Comparison of ENCODE assay signal across 9 cellular contexts in the genomic region with DNA sequence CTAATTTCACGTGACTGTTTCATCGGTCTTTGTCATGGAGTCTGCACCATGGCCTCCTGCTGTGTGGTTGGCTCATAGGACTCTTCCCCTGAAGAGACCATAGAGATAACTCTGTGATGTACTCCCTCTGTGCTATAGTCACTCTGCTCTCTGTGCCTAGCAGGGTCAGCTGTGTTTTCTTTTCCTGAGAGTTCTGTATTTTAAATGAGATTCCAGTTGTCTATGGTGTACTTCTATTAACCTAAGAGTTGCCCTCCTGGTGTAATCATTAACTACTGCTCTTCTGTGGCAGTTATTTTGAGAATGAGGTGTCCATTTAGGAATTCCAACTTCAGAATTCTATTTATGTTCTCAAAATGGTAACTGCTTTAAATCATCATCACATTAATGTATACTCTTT.
"Had no signal": no experiment of that assay in that cellular context is flagged by ENCODE, and none has a peak within 500 bp of the region (broad histone marks: within the 10 kb centered on the region; RNA-seq: fewer than 3 reads in every experiment).

No MANE protein-coding gene starts in this region.

- H3K4me3 Mint-ChIP-seq: activated CD4-positive, alpha-beta memory T cell treated with anti-CD3 and anti-CD28 coated beads for 36 hours; activated T-cell treated with anti-CD3 and anti-CD28 coated beads, Interleukin-2, amount 50 U/mL, for 4 hours; nephron progenitor cell had no signal

- DNase-seq: activated CD4-positive, alpha-beta memory T cell treated with anti-CD3 and anti-CD28 coated beads for 36 hours; activated CD4-positive, alpha-beta T cell treated with anti-CD3 and anti-CD28 coated beads for 1 hour; activated T-cell treated with anti-CD3 and anti-CD28 coated beads, Interleukin-2, amount 50 U/mL, for 4 hours; aorta; left cardiac atrium; nephron progenitor cell; ovary had no signal

- H3K9me3 Mint-ChIP-seq: nephron progenitor cell had no signal

- H3K27me3 ChIP-seq: cardiac muscle cell, ovary had no signal

- H3K27me3 Mint-ChIP-seq: activated CD4-positive, alpha-beta memory T cell treated with anti-CD3 and anti-CD28 coated beads for 36 hours had no signal

- ATAC-seq: activated T-cell treated with anti-CD3 and anti-CD28 coated beads, Interleukin-2, amount 50 U/mL, for 4 hours; left cardiac atrium had no signal

- H3K4me3 ChIP-seq: cardiac muscle cell, ovary, smooth muscle cell had no signal

- H3K27ac Mint-ChIP-seq: activated CD4-positive, alpha-beta memory T cell treated with anti-CD3 and anti-CD28 coated beads for 36 hours; nephron progenitor cell had no signal

- H3K36me3 ChIP-seq: cardiac muscle cell, ovary had no signal

- H3K4me2 ChIP-seq: smooth muscle cell had no signal

- H3K9me3 ChIP-seq: ovary had no signal

- H3K27ac ChIP-seq: cardiac muscle cell, ovary had no signal

- H3K36me3 Mint-ChIP-seq: activated CD4-positive, alpha-beta memory T cell treated with anti-CD3 and anti-CD28 coated beads for 36 hours had no signal
